Comparison of ENCODE assay signal across 8 cellular contexts in the genomic region with DNA sequence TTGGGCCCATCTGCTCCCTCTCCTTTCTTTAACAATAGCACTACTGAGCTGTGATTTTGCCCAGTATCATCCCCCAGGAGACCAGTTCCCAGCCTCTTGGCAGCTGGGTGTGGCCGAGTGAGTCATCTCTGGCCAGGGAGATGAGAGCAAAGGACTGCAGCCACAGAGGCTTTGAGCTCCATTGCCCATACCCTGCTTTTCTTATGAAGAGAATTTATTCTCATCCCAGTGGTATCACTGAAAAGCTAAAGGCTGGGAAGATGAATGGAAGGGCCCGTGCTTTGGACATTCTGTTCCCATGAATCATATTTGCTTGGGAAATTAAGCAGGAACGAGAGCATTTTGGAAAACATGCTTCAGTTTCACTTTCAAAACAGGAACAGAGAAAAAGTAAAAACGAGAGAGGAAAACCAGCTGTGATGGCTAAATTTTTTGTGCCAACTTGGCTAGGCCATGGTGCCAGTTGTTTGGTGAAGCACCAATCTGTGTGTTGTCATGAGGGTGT. TPM values are rescaled to one million over a fixed set of nuclear protein-coding genes. Genes with fewer than 3 reads are reported as not detected.
DNase-seq lines count a peak whose midpoint lies in the region; ATAC-seq, FAIRE-seq and TF ChIP-seq lines count a peak whose summit lies in the region.

No MANE protein-coding gene starts in this region.

- 1 to 2% methylated on average over 4 of the region's 4 CpGs for WGBS in GM23248 (ENCODE audit: low coverage in 1 of 2, low lambda C conversion rate in 2 of 2, missing lambda C conversion rate in 2 of 2), 2 experiments
- WGBS in esophagus squamous epithelium, 2 donors: 6 to 9% methylated on average over 4 of the region's 4 CpGs
- WGBS in pancreas, 2 donors: 53 to 62% methylated on average over 4 of the region's 4 CpGs

- DNase-seq in BJ (ENCODE audit: low read depth) (peak; percentile 60), GM23248 (peak; percentile 95), RCC 7860 (ENCODE audit: low spot score) (peak; percentile 66), esophagus squamous epithelium (lab: John Stamatoyannopoulos, UW) (no peak), pancreas (no peak)

- TF ChIP-seq CTCF in BJ (IDR thresholded peaks at IDR 0.05; ENCODE audit: insufficient read depth, low read depth, low read length) (no peak), esophagus squamous epithelium (IDR thresholded peaks at IDR 0.05) (no peak), pancreas (IDR thresholded peaks at IDR 0.05) (no peak)

- H3K4me1 ChIP-seq in GM23248 (ENCODE audit: insufficient read depth) (peaks cover 13% of the 10 kb centered on the region; the same call in 1 of the 2 replicates), esophagus squamous epithelium (peaks cover 0 to 36% (median 28%) of the 10 kb centered on the region in 3 donors), pancreas (no peaks in the 10 kb centered on the region)

- peak overlapping the region; percentile 97 for H3K27ac ChIP-seq in GM23248
- peak overlapping the region; percentile 74 to 93 (median 90) for H3K27ac ChIP-seq in esophagus squamous epithelium
- H3K27ac ChIP-seq in pancreas: peak overlapping the region in 3 of 4 donors; percentile 22 to 51 (median 33)

- POLR2A ChIA-PET in BJ (lab: Charles Lee): no interaction called here

- H3K4me3 ChIP-seq in BJ (ENCODE audit: low read depth, low read length) (peak overlapping the region; percentile 40), GM23248 (peak overlapping the region; percentile 73), esophagus squamous epithelium (peak overlapping the region; percentile 2 to 52 (median 29)), pancreas (peak overlapping the region in 1 of 4 donors; percentile 7)

- ATAC-seq in pancreas: peak in 3 of 4 donors; percentile 80 to 81 (median 81)
- ATAC-seq in GM21526 (IDR thresholded peaks at IDR 0.05; ENCODE audit: low FRiP score, unreplicated experiment): no peak
- ATAC-seq in HG03469 (IDR thresholded peaks at IDR 0.05; ENCODE audit: unreplicated experiment): no peak
- ATAC-seq in HG02571 (IDR thresholded peaks at IDR 0.05; ENCODE audit: unreplicated experiment): no peak

- H3K27me3 ChIP-seq in BJ (ENCODE audit: control insufficient read depth, insufficient read depth, low read length): no peaks in the 10 kb centered on the region
- H3K27me3 ChIP-seq in GM23248 (replicated peaks; ENCODE audit: insufficient read depth): peaks cover 4% of the 10 kb centered on the region; the same call in 1 of the 2 replicates
- no peaks in the 10 kb centered on the region for H3K27me3 ChIP-seq in esophagus squamous epithelium
- no peaks in the 10 kb centered on the region for H3K27me3 ChIP-seq in pancreas

- H3F3A ChIP-seq in GM23248 (ENCODE audit: insufficient read depth): peaks cover 25% of the 10 kb centered on the region

- peak overlapping the region; percentile 92 for H3K9ac ChIP-seq in GM23248

- peak overlapping the region; percentile 92 for H2AFZ ChIP-seq in GM23248

- H3K4me2 ChIP-seq in GM23248 (ENCODE audit: unreplicated experiment): peak overlapping the region; percentile 91

- intact Hi-C loops in esophagus squamous epithelium (cut with DNase I): no loop called here
- intact Hi-C loops in pancreas (cut with DNase I): no loop called here

- no peaks in the 10 kb centered on the region for H3K9me2 ChIP-seq in GM23248 (ENCODE audit: insufficient read depth)

- H4K20me1 ChIP-seq in GM23248 (ENCODE audit: insufficient read depth): no peaks in the 10 kb centered on the region

- H3K9me3 ChIP-seq in GM23248 (ENCODE audit: low read depth): no peaks in the 10 kb centered on the region
- H3K9me3 ChIP-seq in esophagus squamous epithelium: no peaks in the 10 kb centered on the region
- H3K9me3 ChIP-seq in pancreas: no peaks in the 10 kb centered on the region

- H3K36me3 ChIP-seq in BJ (ENCODE audit: control insufficient read depth, insufficient read depth, low read length): no peaks in the 10 kb centered on the region
- no peaks in the 10 kb centered on the region for H3K36me3 ChIP-seq in GM23248 (ENCODE audit: low read depth)
- no peaks in the 10 kb centered on the region for H3K36me3 ChIP-seq in esophagus squamous epithelium
- H3K36me3 ChIP-seq in pancreas: no peaks in the 10 kb centered on the region

- peak in 2 of 4 donors; percentile 17 to 29 for TF ChIP-seq POLR2A in esophagus squamous epithelium (IDR thresholded peaks at IDR 0.05)

- no peaks in the 10 kb centered on the region for H3K79me2 ChIP-seq in GM23248 (ENCODE audit: insufficient read depth)

- CTCF ChIA-PET in BJ (lab: Yijun Ruan, JAX): interaction anchor here (0.7 to 1.9 kb wide), 4 partner anchors 14 to 282 kb away, joined by 3 to 8 read pairs (median 4); a partner anchor contains a TSS

- FAIRE-seq in RCC 7860 (lab: Jason Lieb, UNC): peak; percentile 73
- FAIRE-seq in pancreas (lab: Jason Lieb, UNC): no peak

- in situ Hi-C loops in GM23248 (cut with MboI): no loop called here

RNA-seq across cellular contexts. Expression of a gene that starts 14.9 kb away (rescaled TPM):
- 296 and 458 TPM in 2 replicates for polyA plus RNA-seq in BJ (2011; rRNA removed)
- 161 and 215 TPM in 2 replicates for polyA minus RNA-seq in BJ (2011; rRNA and poly(A)+ RNA removed)
- total RNA-seq in GM23248 (2014; rRNA removed; shearing (Covaris generic)): 396 and 478 TPM in 2 replicates
- 782 and 784 TPM in 2 replicates for polyA plus RNA-seq in GM23248 (2016; fragmentation: Nextera tagmentation; extraction: Ambion mirVana)
- 100 to 1,000 TPM; 323 to 899 (median 600) TPM for total RNA-seq in esophagus squamous epithelium
- total RNA-seq in pancreas: 100 to 1,000 TPM; 232 to 445 (median 264) TPM
- 100 to 1,000 TPM; 201 to 319 TPM for polyA plus RNA-seq in pancreas

RNA-seq across cellular contexts. Expression of a gene that starts 17.2 kb away (rescaled TPM):
- polyA plus RNA-seq in BJ (2011; rRNA removed) (not detected in 2 replicates), GM23248 (2016; fragmentation: Nextera tagmentation; extraction: Ambion mirVana) (not detected in 2 replicates), pancreas (not detected)
- polyA minus RNA-seq in BJ (2011; rRNA and poly(A)+ RNA removed): not detected in 2 replicates
- not detected in 2 replicates for total RNA-seq in GM23248 (2014; rRNA removed; shearing (Covaris generic))
- total RNA-seq in esophagus squamous epithelium (not detected), pancreas (not detected)

RNA-seq across cellular contexts. Expression of a gene that starts 54.6 kb away (rescaled TPM):
- not detected in 2 replicates for polyA plus RNA-seq in BJ (2011; rRNA removed)
- polyA minus RNA-seq in BJ (2011; rRNA and poly(A)+ RNA removed): not detected in 2 replicates
- total RNA-seq in GM23248 (2014; rRNA removed; shearing (Covaris generic)): not detected in 2 replicates
- polyA plus RNA-seq in GM23248 (2016; fragmentation: Nextera tagmentation; extraction: Ambion mirVana): not detected in 2 replicates
- total RNA-seq in esophagus squamous epithelium: not detected
- total RNA-seq in pancreas: not detected
- not detected for polyA plus RNA-seq in pancreas

Comparison
In these comparisons a context has a peak if more than half of its experiments do, and no peak if none do; other contexts are left out.
1. DNase-seq: peak in BJ (single experiment), GM23248 (single experiment) and RCC 7860 (single experiment); none in esophagus squamous epithelium (single experiment) and pancreas (0 of 6).
2. H3K27ac ChIP-seq: peak in every context shown above with its lines; median percentile 97 in GM23248; 90 in esophagus squamous epithelium; 33 in pancreas.
3. ATAC-seq: peak in pancreas (3 of 4); none in GM21526 (single experiment), HG03469 (single experiment) and HG02571 (single experiment).